ENCODE assay signal across 30 cellular contexts in genomic region chr14:51908086-51908485, GRCh38. TPM values are rescaled to one million over a fixed set of nuclear protein-coding genes. Genes with fewer than 3 reads are reported as not detected.
DNase-seq lines count a peak whose midpoint lies in the region; ATAC-seq and TF ChIP-seq lines count a peak whose summit lies in the region.
"Had no signal": no experiment of that assay in that cellular context is flagged by ENCODE, and none has a peak within 500 bp of the region (broad histone marks: within the 10 kb centered on the region; RNA-seq: fewer than 3 reads in every experiment).

No MANE protein-coding gene starts in this region.

- H3K4me3 Mint-ChIP-seq in CD4-positive, alpha-beta memory T cell, result no peak overlapping the region
- peak overlapping the region; percentile 41 for H3K4me3 Mint-ChIP-seq in activated T-helper 17 cell treated with anti-CD3 and anti-CD28 coated beads, Interleukin-2, amount 50 U/mL, for 72 hours
- H3K4me3 Mint-ChIP-seq in natural killer cell, result peak overlapping the region; percentile 61
- H3K4me3 Mint-ChIP-seq: activated naive CD4-positive, alpha-beta T cell treated with anti-CD3 and anti-CD28 coated beads for 36 hours; brain; nephron progenitor cell; T-helper 2 cell treated with Interferon-gamma antibody and Interleukin-4, amounts not matched to agents 5 μg/mL and 100 μg/mL, for 36 hours had no signal

- peaks cover 40 to 70% (median 59%) of the 10 kb centered on the region in 4 donors for H3K4me1 Mint-ChIP-seq in CD4-positive, alpha-beta memory T cell
- H3K4me1 Mint-ChIP-seq in activated T-helper 17 cell treated with anti-CD3 and anti-CD28 coated beads, Interleukin-2, amount 50 U/mL, for 72 hours, result peaks cover 40% of the 10 kb centered on the region
- H3K4me1 Mint-ChIP-seq in natural killer cell, result peaks cover 81 to 90% of the 10 kb centered on the region in 2 donors
- H3K4me1 Mint-ChIP-seq: nephron progenitor cell had no signal

- peaks cover 49% of the 10 kb centered on the region for H3K4me1 ChIP-seq in CD4-positive, alpha-beta memory T cell (ENCODE audit: insufficient read depth, low read length)
- H3K4me1 ChIP-seq in thyroid gland, result no peaks in the 10 kb centered on the region
- H3K4me1 ChIP-seq: lower lobe of right lung, uterus had no signal

- DNase-seq in AG10803 (ENCODE audit: low read depth) (peak; percentile 28), natural killer cell (no peak), omental fat pad (ENCODE audit: low spot score) (no peak), thyroid gland (no peak)
- no peak for DNase-seq in CD4-positive, alpha-beta memory T cell
- DNase-seq: ACHN; activated CD4-positive, alpha-beta T cell treated with anti-CD3 and anti-CD28 coated beads for 1 hour; activated naive CD4-positive, alpha-beta T cell treated with anti-CD3 and anti-CD28 coated beads for 36 hours; adrenal gland; cerebellar nuclear complex; foreskin melanocyte; GF-D8; heart right ventricle; Kasumi-1; kidney glomerular epithelial cell; lower lobe of right lung; NCI-H146; NCI-H2107; nephron progenitor cell; ovary; Peyer's patch; SHP77 treated with DMSO at 0.1 percent for 48 hours; small intestine; stimulated activated naive CD4-positive, alpha-beta T cell treated with Interleukin-2 at 50 U/mL for 16 hours; uterus had no signal

- H3K9me3 Mint-ChIP-seq in CD4-positive, alpha-beta memory T cell, result peaks cover 0 to 27% (median 11%) of the 10 kb centered on the region in 8 donors
- peaks cover 3% of the 10 kb centered on the region for H3K9me3 Mint-ChIP-seq in activated T-helper 17 cell treated with anti-CD3 and anti-CD28 coated beads, Interleukin-2, amount 50 U/mL, for 72 hours
- no peaks in the 10 kb centered on the region for H3K9me3 Mint-ChIP-seq in natural killer cell

- no peaks in the 10 kb centered on the region for H3K27me3 ChIP-seq in CD4-positive, alpha-beta memory T cell (ENCODE audit: insufficient read depth, low read length)
- no peaks in the 10 kb centered on the region for H3K27me3 ChIP-seq in thyroid gland
- H3K27me3 ChIP-seq: adrenal gland, BLaER1, heart right ventricle, ovary, Peyer's patch, uterus had no signal

- H3K9me3 ChIP-seq in CD4-positive, alpha-beta memory T cell (ENCODE audit: control insufficient read depth in 1 of 2, low read length in 2 of 2), result no peaks in the 10 kb centered on the region
- H3K9me3 ChIP-seq in thyroid gland, result no peaks in the 10 kb centered on the region
- H3K9me3 ChIP-seq: adrenal gland, ovary, Peyer's patch, uterus had no signal

- peak; percentile 71 for ATAC-seq in activated T-helper 17 cell treated with anti-CD3 and anti-CD28 coated beads, Interleukin-2, amount 50 U/mL, for 72 hours (replicated peaks)
- peak; percentile 16 to 45 (median 28) for ATAC-seq in natural killer cell
- ATAC-seq in omental fat pad (ENCODE audit: low FRiP score), result no peak
- ATAC-seq in GM19324 (IDR thresholded peaks at IDR 0.05; ENCODE audit: low FRiP score, unreplicated experiment), result no peak
- ATAC-seq: heart right ventricle, lower lobe of right lung had no signal

- TF ChIP-seq POLR2A in thyroid gland (IDR thresholded peaks at IDR 0.05), result no peak

- 85 to 97% methylated on average over 3 of the region's 3 CpGs for WGBS in thyroid gland, 2 donors

- peaks cover 5% of the 10 kb centered on the region for H3K36me3 ChIP-seq in CD4-positive, alpha-beta memory T cell (ENCODE audit: insufficient read depth, low read length)
- H3K36me3 ChIP-seq in thyroid gland, result no peaks in the 10 kb centered on the region
- H3K36me3 ChIP-seq: adrenal gland, lower lobe of right lung, ovary, Peyer's patch, uterus had no signal

- no peak overlapping the region for H3K27ac ChIP-seq in CD4-positive, alpha-beta memory T cell (ENCODE audit: low read depth, low read length)
- no peak overlapping the region for H3K27ac ChIP-seq in thyroid gland
- H3K27ac ChIP-seq: adrenal gland, BLaER1, heart right ventricle, lower lobe of right lung, ovary, Peyer's patch, uterus had no signal

- no peaks in the 10 kb centered on the region for H3K27me3 Mint-ChIP-seq in CD4-positive, alpha-beta memory T cell
- no peaks in the 10 kb centered on the region for H3K27me3 Mint-ChIP-seq in activated T-helper 17 cell treated with anti-CD3 and anti-CD28 coated beads, Interleukin-2, amount 50 U/mL, for 72 hours
- no peaks in the 10 kb centered on the region for H3K27me3 Mint-ChIP-seq in natural killer cell (ENCODE audit: low read depth in 2 of 2)
- H3K27me3 Mint-ChIP-seq: brain had no signal

- POLR2A ChIA-PET in CD4-positive, alpha-beta memory T cell (lab: Charles Lee; ENCODE audit: partially characterized antibody), result interaction anchor here (0.9 kb wide), 1 partner anchor 44 kb away, joined by 3 read pairs; no protein-coding TSS in a partner anchor

- H3K27ac Mint-ChIP-seq in CD4-positive, alpha-beta memory T cell, result peak overlapping the region in 4 of 7 donors; percentile 23 to 89 (median 54)
- peak overlapping the region; percentile 80 for H3K27ac Mint-ChIP-seq in activated T-helper 17 cell treated with anti-CD3 and anti-CD28 coated beads, Interleukin-2, amount 50 U/mL, for 72 hours
- H3K27ac Mint-ChIP-seq in natural killer cell, result peak overlapping the region; percentile 94
- H3K27ac Mint-ChIP-seq: activated naive CD4-positive, alpha-beta T cell treated with anti-CD3 and anti-CD28 coated beads for 36 hours; nephron progenitor cell; T-helper 2 cell treated with Interferon-gamma antibody and Interleukin-4, amounts not matched to agents 5 μg/mL and 100 μg/mL, for 36 hours had no signal

- TF ChIP-seq CTCF in AG10803 (conservative IDR thresholded peaks at IDR 0.05; ENCODE audit: low read length) (no peak), natural killer cell (IDR thresholded peaks at IDR 0.05) (no peak), omental fat pad (IDR thresholded peaks at IDR 0.05) (no peak), thyroid gland (IDR thresholded peaks at IDR 0.05) (no peak)

- H3K4me3 ChIP-seq in AG10803 (ENCODE audit: low read length), result no peak overlapping the region
- H3K4me3 ChIP-seq in CD4-positive, alpha-beta memory T cell (ENCODE audit: low read length in 2 of 2), result no peak overlapping the region
- H3K4me3 ChIP-seq in thyroid gland (replicated peaks in 1 of 3), result no peak overlapping the region
- H3K4me3 ChIP-seq: adrenal gland, BLaER1, heart right ventricle, lower lobe of right lung, ovary, Peyer's patch, uterus had no signal

- intact Hi-C loops in CD4-positive, alpha-beta memory T cell (cut with micrococcal nuclease), result no loop called here
- intact Hi-C loops in natural killer cell (cut with micrococcal nuclease), result no loop called here
- intact Hi-C loops in thyroid gland (cut with DNase I), result no loop called here

- H3K36me3 Mint-ChIP-seq in CD4-positive, alpha-beta memory T cell, result peaks cover 50 to 59% of the 10 kb centered on the region in 2 donors
- H3K36me3 Mint-ChIP-seq in activated T-helper 17 cell treated with anti-CD3 and anti-CD28 coated beads, Interleukin-2, amount 50 U/mL, for 72 hours (ENCODE audit: low read depth), result peaks cover 64% of the 10 kb centered on the region
- peaks cover 13% of the 10 kb centered on the region for H3K36me3 Mint-ChIP-seq in natural killer cell

- CTCF ChIA-PET in CD4-positive, alpha-beta memory T cell (lab: Charles Lee; ENCODE audit: partially characterized antibody), result interaction anchor here (1.0 kb wide), 1 partner anchor 47 kb away, joined by 3 read pairs; the partner anchor contains the start of gene GNG2

RNA-seq across cellular contexts. Expression of gene GNG2, which starts 47.7 kb away (rescaled TPM):
- total RNA-seq in CD4-positive, alpha-beta memory T cell, result 10 to 100 TPM; 81.3 to 84.8 TPM
- polyA plus RNA-seq in CD4-positive, alpha-beta memory T cell, result 100 to 1,000 TPM; 159 to 177 TPM
- 100 to 1,000 TPM in 1 of 2 donors, 10 to 100 TPM in 1; 99.1 to 132 TPM for total RNA-seq in activated T-helper 17 cell treated with anti-CD3 and anti-CD28 coated beads, Interleukin-2, amount 50 U/mL, for 72 hours
- total RNA-seq in natural killer cell (100 to 1,000 TPM; 552 to 653 (median 582) TPM), omental fat pad (10 to 100 TPM; 40.7 to 85.6 (median 54.0) TPM), thyroid gland (10 to 100 TPM in 1 of 4 donors, 1 to 10 TPM in 3; 3.9 to 10.7 (median 7.3) TPM)

Comparison
In these comparisons a context has a peak if more than half of its experiments do, and no peak if none do; other contexts are left out.
1. H3K4me3 Mint-ChIP-seq: peak in activated T-helper 17 cell treated with anti-CD3 and anti-CD28 coated beads, Interleukin-2, amount 50 U/mL, for 72 hours (single experiment) and natural killer cell (single experiment); none in CD4-positive, alpha-beta memory T cell (0 of 8).
2. ATAC-seq: peak in activated T-helper 17 cell treated with anti-CD3 and anti-CD28 coated beads, Interleukin-2, amount 50 U/mL, for 72 hours (single experiment) and natural killer cell (3 of 3); none in omental fat pad (single experiment) and GM19324 (single experiment).
3. RNA of gene GNG2, which starts 47.7 kb away (total RNA-seq): 552 to 653 TPM in natural killer cell; 99.1 to 132 TPM in activated T-helper 17 cell treated with anti-CD3 and anti-CD28 coated beads, Interleukin-2, amount 50 U/mL, for 72 hours, 81.3 to 84.8 TPM in CD4-positive, alpha-beta memory T cell, 40.7 to 85.6 TPM in omental fat pad and 3.9 to 10.7 TPM in thyroid gland; every median in the first group is over 4 times any median in the second.
4. Peak in every context shown above with its lines, with median percentiles within 50 percentile points of each other: H3K27ac Mint-ChIP-seq.